ENCODE assay signal across 8 cellular contexts in the genomic region with DNA sequence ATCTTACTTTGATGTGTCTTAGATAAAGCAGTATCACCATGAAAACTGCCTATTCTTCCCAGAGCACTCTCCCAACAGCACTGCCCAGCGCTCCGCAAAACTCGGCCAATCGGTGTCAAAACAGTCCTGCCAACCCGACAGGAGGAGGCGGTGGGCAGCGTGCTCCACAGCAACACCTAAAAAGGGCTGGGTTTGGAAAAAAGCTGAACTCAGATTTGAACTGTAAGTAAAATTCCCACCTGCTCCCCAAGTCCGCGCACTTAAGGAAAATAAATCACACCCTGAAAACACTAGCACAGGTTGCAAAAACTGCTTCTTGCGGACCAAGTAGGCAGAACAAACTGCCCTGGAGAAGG. TPM values are rescaled to one million over a fixed set of nuclear protein-coding genes. Genes with fewer than 3 reads are reported as not detected.
A peak's percentile ranks its signal among the peaks of the same experiment; 100 is the strongest.
DNase-seq lines count a peak whose midpoint lies in the region; ATAC-seq and TF ChIP-seq lines count a peak whose summit lies in the region.

No MANE protein-coding gene starts in this region.

- no peaks in the 10 kb centered on the region for H3K9me3 ChIP-seq in iPS-15b (ENCODE audit: control insufficient read depth, insufficient read depth, low read length)

- H3K4me3 ChIP-seq in iPS-15b (ENCODE audit: low read depth, low read length), result peak overlapping the region; percentile 95
- peak overlapping the region; percentile 99 for H3K4me3 ChIP-seq in retinal pigment epithelial cell (ENCODE audit: low read length)

- peaks cover 6% of the 10 kb centered on the region for H3K27me3 Mint-ChIP-seq in activated CD8-positive, alpha-beta memory T cell treated with anti-CD3 and anti-CD28 coated beads, Interleukin-2, amount 10 ng/mL, durations not matched to agents 7 days and 5 days

- no peaks in the 10 kb centered on the region for H3K27me3 ChIP-seq in iPS-15b (ENCODE audit: control insufficient read depth, insufficient read depth, low read length)

- peak overlapping the region; percentile 94 for H3K4me3 Mint-ChIP-seq in activated CD8-positive, alpha-beta memory T cell treated with anti-CD3 and anti-CD28 coated beads, Interleukin-2, amount 10 ng/mL, durations not matched to agents 7 days and 5 days

- DNase-seq in activated CD8-positive, alpha-beta memory T cell treated with anti-CD3 and anti-CD28 coated beads, Interleukin-2, amount 10 ng/mL, durations not matched to agents 7 days and 5 days, result no peak
- DNase-seq in activated CD8-positive, alpha-beta memory T cell treated with anti-CD3 and anti-CD28 coated beads, Interleukin-2, amount 50 U/mL, for 4 hours, result no peak
- DNase-seq in NCI-H510A (lab: John Stamatoyannopoulos, UW) (peak; percentile 3), astrocyte of the hippocampus (ENCODE audit: low read depth, low spot score) (peak; percentile 78), retinal pigment epithelial cell (ENCODE audit: low read depth) (peak; percentile 26), NCI-H1436 treated with DMSO at 0.1 percent for 48 hours (lab: John Stamatoyannopoulos, UW) (no peak)

- CTCF ChIA-PET in activated CD8-positive, alpha-beta memory T cell treated with anti-CD3 and anti-CD28 coated beads, Interleukin-2, amount 10 ng/mL, durations not matched to agents 7 days and 5 days (lab: Charles Lee), result interaction anchor here (1.1 to 3.2 kb wide), 11 partner anchors 9 to 149 kb away, joined by 3 to 10 read pairs (median 4); a partner anchor contains a TSS

- TF ChIP-seq CTCF in retinal pigment epithelial cell (conservative IDR thresholded peaks at IDR 0.05; ENCODE audit: low read depth, low read length), result no peak

- peak overlapping the region; percentile 80 for H3K27ac Mint-ChIP-seq in activated CD8-positive, alpha-beta memory T cell treated with anti-CD3 and anti-CD28 coated beads, Interleukin-2, amount 10 ng/mL, durations not matched to agents 7 days and 5 days

- H3K4me1 ChIP-seq in iPS-15b (ENCODE audit: control insufficient read depth, insufficient read depth, low read length), result peaks cover 11% of the 10 kb centered on the region

- H3K36me3 ChIP-seq in iPS-15b (ENCODE audit: control insufficient read depth, insufficient read depth, low read length), result no peaks in the 10 kb centered on the region

- peak overlapping the region; percentile 87 for H3K9ac ChIP-seq in iPS-15b (ENCODE audit: low read depth, low read length)

- H3K9me3 Mint-ChIP-seq in activated CD8-positive, alpha-beta memory T cell treated with anti-CD3 and anti-CD28 coated beads, Interleukin-2, amount 10 ng/mL, durations not matched to agents 7 days and 5 days (ENCODE audit: low read depth), result no peaks in the 10 kb centered on the region

- H3K4me1 Mint-ChIP-seq in activated CD8-positive, alpha-beta memory T cell treated with anti-CD3 and anti-CD28 coated beads, Interleukin-2, amount 10 ng/mL, durations not matched to agents 7 days and 5 days, result peaks cover 36% of the 10 kb centered on the region

- peaks cover 12% of the 10 kb centered on the region for H3K36me3 Mint-ChIP-seq in activated CD8-positive, alpha-beta memory T cell treated with anti-CD3 and anti-CD28 coated beads, Interleukin-2, amount 10 ng/mL, durations not matched to agents 7 days and 5 days

- peak; percentile 7 for ATAC-seq in activated CD8-positive, alpha-beta memory T cell treated with anti-CD3 and anti-CD28 coated beads, Interleukin-2, amount 10 ng/mL, durations not matched to agents 7 days and 5 days
- peak; percentile 36 for ATAC-seq in HG02642 (IDR thresholded peaks at IDR 0.05; ENCODE audit: poor library complexity, unreplicated experiment)

RNA-seq across cellular contexts. Expression of a gene that starts 0.7 kb away (rescaled TPM):
- total RNA-seq in activated CD8-positive, alpha-beta memory T cell treated with anti-CD3 and anti-CD28 coated beads, Interleukin-2, amount 10 ng/mL, durations not matched to agents 7 days and 5 days, result 10 to 100 TPM; 40.8 to 50.5 TPM

RNA-seq across cellular contexts. Expression of a gene that starts 59.8 kb away (rescaled TPM):
- total RNA-seq in activated CD8-positive, alpha-beta memory T cell treated with anti-CD3 and anti-CD28 coated beads, Interleukin-2, amount 10 ng/mL, durations not matched to agents 7 days and 5 days, result 10 to 100 TPM; 10.0 to 16.2 TPM

Comparison
In these comparisons a context has a peak if more than half of its experiments do, and no peak if none do; other contexts are left out.
1. DNase-seq: peak in NCI-H510A (single experiment), astrocyte of the hippocampus (single experiment) and retinal pigment epithelial cell (single experiment); none in activated CD8-positive, alpha-beta memory T cell treated with anti-CD3 and anti-CD28 coated beads, Interleukin-2, amount 10 ng/mL, durations not matched to agents 7 days and 5 days (single experiment), activated CD8-positive, alpha-beta memory T cell treated with anti-CD3 and anti-CD28 coated beads, Interleukin-2, amount 50 U/mL, for 4 hours (single experiment) and NCI-H1436 treated with DMSO at 0.1 percent for 48 hours (single experiment).